ENCODE assay signal across 7 cellular contexts in genomic region chr13:110915874-110916670, GRCh38. TPM values are rescaled to one million over a fixed set of nuclear protein-coding genes. Genes with fewer than 3 reads are reported as not detected.
DNase-seq lines count a peak whose midpoint lies in the region; ATAC-seq and TF ChIP-seq lines count a peak whose summit lies in the region.

No MANE protein-coding gene starts in this region.

- H3K27me3 ChIP-seq in GM06990 (replicated peaks; ENCODE audit: control insufficient read depth, insufficient read depth, low read length) (no peaks in the 10 kb centered on the region), liver (ENCODE audit: control insufficient read depth in 4 of 4, insufficient read depth in 4 of 4, low read length in 3 of 4) (no peaks in the 10 kb centered on the region), thyroid gland (no peaks in the 10 kb centered on the region)

- no peak for TF ChIP-seq POLR2A in thyroid gland (IDR thresholded peaks at IDR 0.05)

- no peaks in the 10 kb centered on the region for H3K27me3 Mint-ChIP-seq in MCF 10A (ENCODE audit: insufficient read depth, unreplicated experiment)

- H3K4me1 ChIP-seq in liver (ENCODE audit: control insufficient read depth in 4 of 4, insufficient read depth in 4 of 4, low read length in 3 of 4) (peaks cover 8 to 28% (median 12%) of the 10 kb centered on the region in 4 donors), thyroid gland (peaks cover 14 to 25% of the 10 kb centered on the region in 2 donors)

- H3K9me3 Mint-ChIP-seq in MCF 10A (ENCODE audit: unreplicated experiment) = no peaks in the 10 kb centered on the region

- TSS peak; percentile 78 for BruUV-seq in MCF 10A (replicated peaks; lab: Mats Ljungman, UMichigan)

- H3K27ac ChIP-seq in liver (ENCODE audit: low read depth in 1 of 2, low read length in 2 of 2) (peak overlapping the region; percentile 99 to 100), thyroid gland (peak overlapping the region; percentile 96 to 99 (median 99))

- H3K9me3 ChIP-seq in liver (ENCODE audit: control insufficient read depth in 4 of 4, low read length in 3 of 4) = no peaks in the 10 kb centered on the region
- no peaks in the 10 kb centered on the region for H3K9me3 ChIP-seq in thyroid gland

- no peaks in the 10 kb centered on the region for H3K36me3 Mint-ChIP-seq in MCF 10A (ENCODE audit: insufficient read depth, unreplicated experiment)

- no peak for ATAC-seq in GM19035 (IDR thresholded peaks at IDR 0.05; ENCODE audit: unreplicated experiment)

- TF ChIP-seq CTCF in GM06990 (IDR thresholded peaks at IDR 0.05; ENCODE audit: insufficient read depth, low read length, poor library complexity, severe bottlenecking) (no peak), MCF 10A (IDR thresholded peaks at IDR 0.05; ENCODE audit: unreplicated experiment) (no peak), liver (IDR thresholded peaks at IDR 0.05; ENCODE audit: low read depth, low read length, missing input control) (no peak), thyroid gland (IDR thresholded peaks at IDR 0.05) (no peak)

- H3K4me3 ChIP-seq in GM06990 (replicated peaks; ENCODE audit: low read depth, low read length) (peak overlapping the region; percentile 83), liver (ENCODE audit: low read depth in 1 of 3, low read length in 3 of 3) (peak overlapping the region; percentile 61 to 69 (median 62)), thyroid gland (replicated peaks in 1 of 3) (peak overlapping the region; percentile 19 to 89 (median 64))

- peak overlapping the region; percentile 65 for H3K27ac Mint-ChIP-seq in MCF 10A (ENCODE audit: low read depth, unreplicated experiment)

- POLR2A ChIA-PET in MCF 10A (lab: Yijun Ruan, JAX) = interaction anchor here (0.7 to 4.5 kb wide), 13 partner anchors 11 to 212 kb away, joined by 3 to 38 read pairs (median 6); partner anchors contain the start of genes CARS2 and ING1

- intact Hi-C loops in MCF 10A (cut with micrococcal nuclease) = loop anchor here (1.0 to 10.0 kb wide), 8 partner anchors 39 to 321 kb away; no protein-coding TSS in a partner anchor
- intact Hi-C loops in thyroid gland (cut with DNase I) = loop anchor here (10.0 kb wide), 1 partner anchor 201 kb away; the partner anchor contains the start of gene ING1

- WGBS in liver = 7% methylated on average over 17 of the region's 17 CpGs
- WGBS in thyroid gland, 2 donors = 22 to 25% methylated on average over 17 of the region's 17 CpGs

- peak overlapping the region; percentile 88 to 91 for H3K9ac ChIP-seq in liver (ENCODE audit: low read depth in 1 of 2, low read length in 2 of 2)

- peaks cover 19% of the 10 kb centered on the region for H3K4me1 Mint-ChIP-seq in MCF 10A (ENCODE audit: insufficient read depth, unreplicated experiment)

- CTCF ChIA-PET in MCF 10A (lab: Yijun Ruan, JAX) = interaction anchor here (0.6 to 2.3 kb wide), 13 partner anchors 10 to 512 kb away, joined by 3 to 8 read pairs (median 4); no protein-coding TSS in a partner anchor

- TF ChIP-seq RAD21 in liver (IDR thresholded peaks at IDR 0.05) = peak in 1 of 2 donors; percentile 13

- no peak for DNase-seq in GM06990 (ENCODE audit: extremely low read depth, insufficient read length)
- DNase-seq in NCI-H1048 (lab: John Stamatoyannopoulos, UW) = peak; percentile 13
- DNase-seq in MCF 10A (ENCODE audit: unreplicated experiment) = peak; percentile 7
- no peak for DNase-seq in thyroid gland
- DNase-seq in glomerular visceral epithelial cell (ENCODE audit: extremely low spot score) = no peak

- no peaks in the 10 kb centered on the region for H3K36me3 ChIP-seq in GM06990 (ENCODE audit: control insufficient read depth, insufficient read depth, low read length)
- H3K36me3 ChIP-seq in liver (ENCODE audit: control insufficient read depth in 4 of 4, insufficient read depth in 3 of 4, low read depth in 1 of 4, low read length in 3 of 4) = no peaks in the 10 kb centered on the region
- no peaks in the 10 kb centered on the region for H3K36me3 ChIP-seq in thyroid gland

- H3K4me3 Mint-ChIP-seq in MCF 10A (ENCODE audit: unreplicated experiment) = peak overlapping the region; percentile 67

TF ChIP-seq in liver, 16 proteins besides CTCF, POLR2A, EP300 and RAD21:
- TF ChIP-seq TAF1 (conservative IDR thresholded peaks at IDR 0.05) (no peak), YY1 (IDR thresholded peaks at IDR 0.05) (no peak), EGR1 (IDR thresholded peaks at IDR 0.05; ENCODE audit: low read depth in 2 of 2) (peak in 1 of 2 donors; percentile 30), HNF4G (IDR thresholded peaks at IDR 0.05) (no peak), FOXA2 (IDR thresholded peaks at IDR 0.05) (no peak), SP1 (IDR thresholded peaks at IDR 0.05) (peak; percentile 23), JUND (IDR thresholded peaks at IDR 0.05) (peak; percentile 90 to 91), HNF4A (conservative IDR thresholded peaks at IDR 0.05) (no peak), RXRA (IDR thresholded peaks at IDR 0.05) (no peak), GABPA (IDR thresholded peaks at IDR 0.05 in 1 of 2, conservative IDR thresholded peaks at IDR 0.05 in 1 of 2) (no peak), NR2F2 (IDR thresholded peaks at IDR 0.05) (peak; percentile 3), FOXA1 (IDR thresholded peaks at IDR 0.05) (no peak)
- TF ChIP-seq, protein P1, sequence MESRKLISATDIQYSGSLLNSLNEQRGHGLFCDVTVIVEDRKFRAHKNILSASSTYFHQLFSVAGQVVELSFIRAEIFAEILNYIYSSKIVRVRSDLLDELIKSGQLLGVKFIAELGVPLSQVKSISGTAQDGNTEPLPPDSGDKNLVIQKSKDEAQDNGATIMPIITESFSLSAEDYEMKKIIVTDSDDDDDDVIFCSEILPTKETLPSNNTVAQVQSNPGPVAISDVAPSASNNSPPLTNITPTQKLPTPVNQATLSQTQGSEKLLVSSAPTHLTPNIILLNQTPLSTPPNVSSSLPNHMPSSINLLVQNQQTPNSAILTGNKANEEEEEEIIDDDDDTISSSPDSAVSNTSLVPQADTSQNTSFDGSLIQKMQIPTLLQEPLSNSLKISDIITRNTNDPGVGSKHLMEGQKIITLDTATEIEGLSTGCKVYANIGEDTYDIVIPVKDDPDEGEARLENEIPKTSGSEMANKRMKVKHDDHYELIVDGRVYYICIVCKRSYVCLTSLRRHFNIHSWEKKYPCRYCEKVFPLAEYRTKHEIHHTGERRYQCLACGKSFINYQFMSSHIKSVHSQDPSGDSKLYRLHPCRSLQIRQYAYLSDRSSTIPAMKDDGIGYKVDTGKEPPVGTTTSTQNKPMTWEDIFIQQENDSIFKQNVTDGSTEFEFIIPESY (IDR thresholded peaks at IDR 0.05) = no peak
- TF ChIP-seq, protein P2, sequence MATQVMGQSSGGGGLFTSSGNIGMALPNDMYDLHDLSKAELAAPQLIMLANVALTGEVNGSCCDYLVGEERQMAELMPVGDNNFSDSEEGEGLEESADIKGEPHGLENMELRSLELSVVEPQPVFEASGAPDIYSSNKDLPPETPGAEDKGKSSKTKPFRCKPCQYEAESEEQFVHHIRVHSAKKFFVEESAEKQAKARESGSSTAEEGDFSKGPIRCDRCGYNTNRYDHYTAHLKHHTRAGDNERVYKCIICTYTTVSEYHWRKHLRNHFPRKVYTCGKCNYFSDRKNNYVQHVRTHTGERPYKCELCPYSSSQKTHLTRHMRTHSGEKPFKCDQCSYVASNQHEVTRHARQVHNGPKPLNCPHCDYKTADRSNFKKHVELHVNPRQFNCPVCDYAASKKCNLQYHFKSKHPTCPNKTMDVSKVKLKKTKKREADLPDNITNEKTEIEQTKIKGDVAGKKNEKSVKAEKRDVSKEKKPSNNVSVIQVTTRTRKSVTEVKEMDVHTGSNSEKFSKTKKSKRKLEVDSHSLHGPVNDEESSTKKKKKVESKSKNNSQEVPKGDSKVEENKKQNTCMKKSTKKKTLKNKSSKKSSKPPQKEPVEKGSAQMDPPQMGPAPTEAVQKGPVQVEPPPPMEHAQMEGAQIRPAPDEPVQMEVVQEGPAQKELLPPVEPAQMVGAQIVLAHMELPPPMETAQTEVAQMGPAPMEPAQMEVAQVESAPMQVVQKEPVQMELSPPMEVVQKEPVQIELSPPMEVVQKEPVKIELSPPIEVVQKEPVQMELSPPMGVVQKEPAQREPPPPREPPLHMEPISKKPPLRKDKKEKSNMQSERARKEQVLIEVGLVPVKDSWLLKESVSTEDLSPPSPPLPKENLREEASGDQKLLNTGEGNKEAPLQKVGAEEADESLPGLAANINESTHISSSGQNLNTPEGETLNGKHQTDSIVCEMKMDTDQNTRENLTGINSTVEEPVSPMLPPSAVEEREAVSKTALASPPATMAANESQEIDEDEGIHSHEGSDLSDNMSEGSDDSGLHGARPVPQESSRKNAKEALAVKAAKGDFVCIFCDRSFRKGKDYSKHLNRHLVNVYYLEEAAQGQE (IDR thresholded peaks at IDR 0.05) = no peak
- TF ChIP-seq, protein P3, sequence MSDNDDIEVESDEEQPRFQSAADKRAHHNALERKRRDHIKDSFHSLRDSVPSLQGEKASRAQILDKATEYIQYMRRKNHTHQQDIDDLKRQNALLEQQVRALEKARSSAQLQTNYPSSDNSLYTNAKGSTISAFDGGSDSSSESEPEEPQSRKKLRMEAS (IDR thresholded peaks at IDR 0.05) = peak; percentile 15
- TF ChIP-seq, protein P4, sequence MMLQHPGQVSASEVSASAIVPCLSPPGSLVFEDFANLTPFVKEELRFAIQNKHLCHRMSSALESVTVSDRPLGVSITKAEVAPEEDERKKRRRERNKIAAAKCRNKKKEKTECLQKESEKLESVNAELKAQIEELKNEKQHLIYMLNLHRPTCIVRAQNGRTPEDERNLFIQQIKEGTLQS (IDR thresholded peaks at IDR 0.05) = no peak

RNA-seq across cellular contexts. Expression of gene ANKRD10, which starts 1.2 kb away (rescaled TPM):
- total RNA-seq in MCF 10A (2022) (61.7 and 76.0 TPM in 2 replicates), liver (10 to 100 TPM; 44.1 to 74.1 TPM), thyroid gland (100 to 1,000 TPM; 105 to 168 (median 135) TPM)
- 10 to 100 TPM; 18.8 to 61.7 TPM for polyA plus RNA-seq in liver

Comparison
In these comparisons a context has a peak if more than half of its experiments do, and no peak if none do; other contexts are left out.
1. DNase-seq: peak in NCI-H1048 (single experiment) and MCF 10A (single experiment); none in GM06990 (single experiment), thyroid gland (0 of 2) and glomerular visceral epithelial cell (single experiment).
2. Peak in every context shown above with its lines, with median percentiles within 50 percentile points of each other: H3K4me3 ChIP-seq.